Comparison of ENCODE assay signal across 2 cellular contexts in genomic region chr19:43581467-43581866, GRCh38.
TF ChIP-seq lines count a peak whose summit lies in the region.

No MANE protein-coding gene starts in this region.

TF ChIP-seq in H1, 55 proteins besides CTCF, POLR2A, EP300 and RAD21:
- TF ChIP-seq ASH2L (IDR thresholded peaks at IDR 0.05; ENCODE audit: low read length) (no peak), CBX5 (IDR thresholded peaks at IDR 0.05; ENCODE audit: low read depth, low read length) (no peak), USF2 (IDR thresholded peaks at IDR 0.05; ENCODE audit: low read length) (no peak), KDM1A (IDR thresholded peaks at IDR 0.05; ENCODE audit: borderline replicate concordance, low read length) (no peak), SP1 (IDR thresholded peaks at IDR 0.05; ENCODE audit: low read depth, low read length) (no peak), JUND (IDR thresholded peaks at IDR 0.05; ENCODE audit: low read length) (no peak), SUZ12 (IDR thresholded peaks at IDR 0.05; ENCODE audit: low read length) (no peak), BACH1 (IDR thresholded peaks at IDR 0.05; ENCODE audit: low read length) (no peak), CBX8 (IDR thresholded peaks at IDR 0.05; ENCODE audit: borderline replicate concordance, low read depth, low read length) (no peak), ZNF274 (IDR thresholded peaks at IDR 0.05; ENCODE audit: borderline replicate concordance, extremely low read depth, low read length) (no peak), FOSL1 (IDR thresholded peaks at IDR 0.05; ENCODE audit: insufficient read depth, low read depth, low read length) (no peak)
- TF ChIP-seq, protein P1, sequence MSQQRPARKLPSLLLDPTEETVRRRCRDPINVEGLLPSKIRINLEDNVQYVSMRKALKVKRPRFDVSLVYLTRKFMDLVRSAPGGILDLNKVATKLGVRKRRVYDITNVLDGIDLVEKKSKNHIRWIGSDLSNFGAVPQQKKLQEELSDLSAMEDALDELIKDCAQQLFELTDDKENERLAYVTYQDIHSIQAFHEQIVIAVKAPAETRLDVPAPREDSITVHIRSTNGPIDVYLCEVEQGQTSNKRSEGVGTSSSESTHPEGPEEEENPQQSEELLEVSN (IDR thresholded peaks at IDR 0.05), result no peak

TF ChIP-seq in GM12891, 5 proteins besides CTCF, POLR2A, EP300 and RAD21:
- TF ChIP-seq SPI1 (IDR thresholded peaks at IDR 0.05; ENCODE audit: low read depth, low read length) (no peak), PAX5 (IDR thresholded peaks at IDR 0.05; ENCODE audit: insufficient read depth, low read length, severe bottlenecking) (no peak), TAF1 (IDR thresholded peaks at IDR 0.05; ENCODE audit: low read depth, low read length) (no peak), POLR2AphosphoS5 (IDR thresholded peaks at IDR 0.05; ENCODE audit: low read depth, low read length) (no peak), POU2F2 (IDR thresholded peaks at IDR 0.05; ENCODE audit: low read depth, low read length) (no peak)
